Comparison of ENCODE assay signal across 23 cellular contexts in genomic region chr15:84855765-84856164, GRCh38. TPM values are rescaled to one million over a fixed set of nuclear protein-coding genes. Genes with fewer than 3 reads are reported as not detected.
"Had no signal": no experiment of that assay in that cellular context is flagged by ENCODE, and none has a peak within 500 bp of the region (broad histone marks: within the 10 kb centered on the region; RNA-seq: fewer than 3 reads in every experiment).

No MANE protein-coding gene starts in this region.

- H3K4me3 ChIP-seq: pancreas, thyroid gland, upper lobe of right lung had no signal

- H3K27ac ChIP-seq: foreskin keratinocyte, pancreas, thyroid gland, upper lobe of right lung had no signal

- H3K36me3 Mint-ChIP-seq: activated naive CD4-positive, alpha-beta T cell treated with anti-CD3 and anti-CD28 coated beads, Interleukin-2, amount 50 U/mL, for 72 hours; brain; natural killer cell treated with Interleukin-12 subunit alpha and Interleukin-12 subunit beta and Interleukin-15 and Interleukin-18, amount 100 ng/mL, for 72 hours had no signal

- H3K9me3 ChIP-seq: pancreas, thyroid gland, upper lobe of right lung had no signal

- H3K36me3 ChIP-seq: pancreas, upper lobe of right lung had no signal

- DNase-seq: activated CD4-positive, alpha-beta memory T cell treated with anti-CD3 and anti-CD28 coated beads, Interleukin-2, amount 10 ng/mL, durations not matched to agents 7 days and 5 days; activated CD4-positive, alpha-beta T cell treated with anti-CD3 and anti-CD28 coated beads for 48 hours; activated gamma-delta T cell treated with Interleukin-2 at 50 U/mL for 16 hours; caudate nucleus; effector CD4-positive, alpha-beta T cell; foreskin keratinocyte; hippocampal formation; kidney glomerular epithelial cell; midbrain; pancreas; stimulated activated CD4-positive, alpha-beta T cell treated with anti-CD3 and anti-CD28 coated beads, Interleukin-4, amount 100 ng/mL, for 4 hours; substantia nigra; thyroid gland; upper lobe of right lung had no signal

- H3K27me3 ChIP-seq: foreskin keratinocyte, pancreas, thyroid gland, upper lobe of right lung had no signal

- H3K4me1 Mint-ChIP-seq: activated CD4-positive, alpha-beta memory T cell treated with anti-CD3 and anti-CD28 coated beads, Interleukin-2, amount 10 ng/mL, durations not matched to agents 7 days and 5 days; WTC11 had no signal

- H3K27ac Mint-ChIP-seq: activated CD4-positive, alpha-beta memory T cell treated with anti-CD3 and anti-CD28 coated beads, Interleukin-2, amount 10 ng/mL, durations not matched to agents 7 days and 5 days; activated T-helper 1 cell treated with anti-CD3 and anti-CD28 coated beads, Interleukin-12 subunit alpha, Interleukin-12 subunit beta, Interleukin-2, Interleukin-4 antibody, amounts not matched to agents 30 ng/mL and 10 ng/mL and 1 ng/mL, durations not matched to agents 14 hours and 24 hours and 36 hours; dendritic cell treated with granulocyte-macrophage colony-stimulating factor and Interleukin-4, amounts not matched to agents 40 ng/mL and 50 ng/mL, for 4 days; natural killer cell treated with Interleukin-12 subunit alpha and Interleukin-12 subunit beta and Interleukin-15 and Interleukin-18, amount 100 ng/mL, for 72 hours; stimulated activated naive CD8-positive, alpha-beta T cell treated with anti-CD3 and anti-CD28 coated beads, Interleukin-15, Interleukin-2, amounts not matched to agents 100 ng/mL and 50 ng/mL, for 24 hours; T-helper 2 cell treated with Interferon-gamma antibody and Interleukin-4, amounts not matched to agents 5 μg/mL and 100 μg/mL, for 36 hours had no signal

- H3K27me3 Mint-ChIP-seq: activated CD4-positive, alpha-beta memory T cell treated with anti-CD3 and anti-CD28 coated beads, Interleukin-2, amount 10 ng/mL, durations not matched to agents 7 days and 5 days; brain; dendritic cell treated with granulocyte-macrophage colony-stimulating factor and Interleukin-4, amounts not matched to agents 40 ng/mL and 50 ng/mL, for 4 days; natural killer cell treated with Interleukin-12 subunit alpha and Interleukin-12 subunit beta and Interleukin-15 and Interleukin-18, amount 100 ng/mL, for 72 hours; stimulated activated naive CD8-positive, alpha-beta T cell treated with anti-CD3 and anti-CD28 coated beads, Interleukin-15, Interleukin-2, amounts not matched to agents 100 ng/mL and 50 ng/mL, for 24 hours had no signal

- H3K9me3 Mint-ChIP-seq: activated CD4-positive, alpha-beta memory T cell treated with anti-CD3 and anti-CD28 coated beads, Interleukin-2, amount 10 ng/mL, durations not matched to agents 7 days and 5 days; activated naive CD4-positive, alpha-beta T cell treated with anti-CD3 and anti-CD28 coated beads, Interleukin-2, amount 50 U/mL, for 72 hours; activated T-helper 1 cell treated with anti-CD3 and anti-CD28 coated beads, Interleukin-12 subunit alpha, Interleukin-12 subunit beta, Interleukin-2, Interleukin-4 antibody, amounts not matched to agents 30 ng/mL and 10 ng/mL and 1 ng/mL, durations not matched to agents 14 hours and 24 hours and 36 hours; brain; dendritic cell treated with granulocyte-macrophage colony-stimulating factor and Interleukin-4, amounts not matched to agents 40 ng/mL and 50 ng/mL, for 4 days; natural killer cell treated with Interleukin-12 subunit alpha and Interleukin-12 subunit beta and Interleukin-15 and Interleukin-18, amount 100 ng/mL, for 72 hours; stimulated activated naive CD8-positive, alpha-beta T cell treated with anti-CD3 and anti-CD28 coated beads, Interleukin-15, Interleukin-2, amounts not matched to agents 100 ng/mL and 50 ng/mL, for 24 hours; T-helper 2 cell treated with Interferon-gamma antibody and Interleukin-4, amounts not matched to agents 5 μg/mL and 100 μg/mL, for 36 hours; WTC11 had no signal

- ATAC-seq: activated naive CD4-positive, alpha-beta T cell treated with anti-CD3 and anti-CD28 coated beads, Interleukin-2, amount 50 U/mL, for 72 hours; foreskin keratinocyte; natural killer cell treated with Interleukin-12 subunit alpha and Interleukin-12 subunit beta and Interleukin-15 and Interleukin-18, amount 100 ng/mL, for 72 hours; pancreas; SK-N-SH treated with all-trans-retinoic acid at 6 μM for 48 hours; upper lobe of right lung; WTC11 had no signal

- H3K4me3 Mint-ChIP-seq: activated CD4-positive, alpha-beta memory T cell treated with anti-CD3 and anti-CD28 coated beads, Interleukin-2, amount 10 ng/mL, durations not matched to agents 7 days and 5 days; activated T-helper 1 cell treated with anti-CD3 and anti-CD28 coated beads, Interleukin-12 subunit alpha, Interleukin-12 subunit beta, Interleukin-2, Interleukin-4 antibody, amounts not matched to agents 30 ng/mL and 10 ng/mL and 1 ng/mL, durations not matched to agents 14 hours and 24 hours and 36 hours; brain; dendritic cell treated with granulocyte-macrophage colony-stimulating factor and Interleukin-4, amounts not matched to agents 40 ng/mL and 50 ng/mL, for 4 days; natural killer cell treated with Interleukin-12 subunit alpha and Interleukin-12 subunit beta and Interleukin-15 and Interleukin-18, amount 100 ng/mL, for 72 hours; stimulated activated naive CD8-positive, alpha-beta T cell treated with anti-CD3 and anti-CD28 coated beads, Interleukin-15, Interleukin-2, amounts not matched to agents 100 ng/mL and 50 ng/mL, for 24 hours; T-helper 2 cell treated with Interferon-gamma antibody and Interleukin-4, amounts not matched to agents 5 μg/mL and 100 μg/mL, for 36 hours; WTC11 had no signal

- H3K4me1 ChIP-seq: thyroid gland, upper lobe of right lung had no signal

RNA-seq across cellular contexts. Expression of gene SLC28A1, which starts 28.7 kb away (rescaled TPM):
- total RNA-seq: activated CD4-positive, alpha-beta memory T cell treated with anti-CD3 and anti-CD28 coated beads, Interleukin-2, amount 10 ng/mL, durations not matched to agents 7 days and 5 days; activated T-helper 1 cell treated with anti-CD3 and anti-CD28 coated beads, Interleukin-12 subunit alpha, Interleukin-12 subunit beta, Interleukin-2, Interleukin-4 antibody, amounts not matched to agents 30 ng/mL and 10 ng/mL and 1 ng/mL, durations not matched to agents 14 hours and 24 hours and 36 hours; foreskin keratinocyte; natural killer cell treated with Interleukin-12 subunit alpha and Interleukin-12 subunit beta and Interleukin-15 and Interleukin-18, amount 100 ng/mL, for 72 hours; thyroid gland; upper lobe of right lung; WTC11 had no signal
- polyA plus RNA-seq: foreskin keratinocyte had no signal
